In the genomic region with DNA sequence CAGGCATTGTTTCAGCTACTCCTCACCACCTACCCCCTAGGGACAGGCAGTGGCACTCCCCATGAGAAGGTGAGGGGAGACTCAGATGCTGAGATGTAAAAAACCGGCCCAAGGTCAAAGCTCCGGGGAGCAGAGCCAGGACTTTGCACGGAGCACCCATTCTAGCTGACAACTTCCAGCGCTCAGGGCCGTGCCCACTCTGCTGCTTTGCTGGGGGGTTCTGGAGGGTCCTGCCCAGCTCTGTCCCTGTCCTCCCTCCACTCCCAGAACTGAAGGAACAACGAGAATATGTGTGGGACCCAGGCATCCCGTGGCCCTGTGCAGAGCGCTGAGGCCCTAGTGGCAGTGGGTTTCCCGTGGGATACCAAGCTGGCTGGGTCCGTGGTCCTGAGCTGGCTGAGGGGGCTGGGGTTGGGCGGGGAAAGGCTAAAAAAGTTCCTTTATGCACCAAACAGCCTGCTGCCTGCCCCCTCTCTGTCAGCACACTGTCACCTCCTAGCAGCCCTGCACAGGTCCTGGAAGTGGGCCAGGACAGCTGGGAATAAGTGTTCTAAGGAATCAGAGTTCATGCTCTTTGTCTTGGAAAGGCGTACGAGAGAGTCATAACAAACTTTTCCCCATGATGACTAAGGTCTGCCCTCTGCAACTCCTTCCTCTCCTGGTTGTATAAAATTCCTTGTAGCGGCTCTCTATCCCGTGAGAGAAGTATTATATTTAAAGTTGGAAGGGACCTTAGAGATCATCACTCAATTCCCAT, we compare ENCODE assay signal across 10 cellular contexts. TPM values are rescaled to one million over a fixed set of nuclear protein-coding genes. Genes with fewer than 3 reads are reported as not detected.
DNase-seq lines count a peak whose midpoint lies in the region; ATAC-seq and TF ChIP-seq lines count a peak whose summit lies in the region.
"Had no signal": no experiment of that assay in that cellular context is flagged by ENCODE, and none has a peak within 500 bp of the region (broad histone marks: within the 10 kb centered on the region; RNA-seq: fewer than 3 reads in every experiment).

No MANE protein-coding gene starts in this region.

- H3K4me2 ChIP-seq in hepatocyte, result no peak overlapping the region

- H3K27me3 ChIP-seq in hepatocyte (no peaks in the 10 kb centered on the region), esophagus squamous epithelium (no peaks in the 10 kb centered on the region)

- no peaks in the 10 kb centered on the region for H4K20me1 ChIP-seq in hepatocyte (ENCODE audit: insufficient read depth, poor library complexity, severe bottlenecking)

- no peak overlapping the region for H3K4me3 Mint-ChIP-seq in HFFc6
- H3K4me3 Mint-ChIP-seq: activated T-helper 17 cell treated with anti-CD3 and anti-CD28 coated beads, Interleukin-2, amount 50 U/mL, for 72 hours had no signal

- no peaks in the 10 kb centered on the region for H3K36me3 ChIP-seq in hepatocyte (replicated peaks; ENCODE audit: insufficient read depth, low read depth)
- H3K36me3 ChIP-seq in esophagus squamous epithelium, result no peaks in the 10 kb centered on the region

- H3K4me1 Mint-ChIP-seq in HFFc6 (ENCODE audit: low read depth), result peaks cover 20% of the 10 kb centered on the region
- H3K4me1 Mint-ChIP-seq: activated T-helper 17 cell treated with anti-CD3 and anti-CD28 coated beads, Interleukin-2, amount 50 U/mL, for 72 hours had no signal

- H2AFZ ChIP-seq in hepatocyte, result no peak overlapping the region

- peaks cover 35% of the 10 kb centered on the region for H3K27me3 Mint-ChIP-seq in HFFc6 (ENCODE audit: insufficient read depth)
- H3K27me3 Mint-ChIP-seq: activated T-helper 17 cell treated with anti-CD3 and anti-CD28 coated beads, Interleukin-2, amount 50 U/mL, for 72 hours had no signal

- H3K9me3 Mint-ChIP-seq in HFFc6, result no peaks in the 10 kb centered on the region
- H3K9me3 Mint-ChIP-seq: activated T-helper 17 cell treated with anti-CD3 and anti-CD28 coated beads, Interleukin-2, amount 50 U/mL, for 72 hours had no signal

- no peaks in the 10 kb centered on the region for H3K36me3 Mint-ChIP-seq in HFFc6 (ENCODE audit: low read depth)

- no peaks in the 10 kb centered on the region for H3K79me2 ChIP-seq in hepatocyte

- no peak overlapping the region for H3K4me3 ChIP-seq in hepatocyte
- H3K4me3 ChIP-seq in esophagus squamous epithelium, result no peak overlapping the region

- peak; percentile 41 for DNase-seq in HFFc6
- DNase-seq in astrocyte of the hippocampus (ENCODE audit: low read depth, low spot score), result peak; percentile 61
- DNase-seq in hepatocyte (ENCODE audit: low spot score), result peak; percentile 29
- peak; percentile 73 for DNase-seq in smooth muscle cell of the brain vasculature (ENCODE audit: low read depth, low spot score)
- no peak for DNase-seq in esophagus squamous epithelium (lab: John Stamatoyannopoulos, UW)
- DNase-seq in DMS53 treated with DMSO at 0.1 percent for 48 hours (lab: John Stamatoyannopoulos, UW; ENCODE audit: unreplicated experiment), result no peak
- DNase-seq in iPS-NIHi7 (ENCODE audit: extremely low spot score), result no peak

- H3K4me1 ChIP-seq in hepatocyte (ENCODE audit: insufficient read depth) (peaks cover 5% of the 10 kb centered on the region), esophagus squamous epithelium (peaks cover 0 to 17% (median 8%) of the 10 kb centered on the region in 3 donors)

- no peak overlapping the region for H3K27ac Mint-ChIP-seq in HFFc6
- H3K27ac Mint-ChIP-seq: activated T-helper 17 cell treated with anti-CD3 and anti-CD28 coated beads, Interleukin-2, amount 50 U/mL, for 72 hours had no signal

- TF ChIP-seq CTCF in HFFc6 (IDR thresholded peaks at IDR 0.05) (no peak), hepatocyte (IDR thresholded peaks at IDR 0.05; ENCODE audit: poor library complexity) (no peak), esophagus squamous epithelium (IDR thresholded peaks at IDR 0.05) (no peak)

- H3K9me3 ChIP-seq in hepatocyte (ENCODE audit: low read depth) (no peaks in the 10 kb centered on the region), esophagus squamous epithelium (no peaks in the 10 kb centered on the region)

- H3K27ac ChIP-seq in hepatocyte (no peak overlapping the region), esophagus squamous epithelium (no peak overlapping the region)

- H3K9me2 ChIP-seq in hepatocyte (replicated peaks; ENCODE audit: insufficient read depth), result no peaks in the 10 kb centered on the region

- intact Hi-C loops in esophagus squamous epithelium (cut with DNase I), result no loop called here

- TF ChIP-seq POLR2A in esophagus squamous epithelium (IDR thresholded peaks at IDR 0.05), result no peak

- 73% methylated on average over 14 of the region's 15 CpGs for WGBS in hepatocyte (ENCODE audit: low lambda C conversion rate, missing lambda C conversion rate)
- WGBS in esophagus squamous epithelium, 2 donors, result 34% methylated on average over 4 of the region's 15 CpGs

- ATAC-seq in HG02885 (IDR thresholded peaks at IDR 0.05; ENCODE audit: poor library complexity, unreplicated experiment), result no peak
- ATAC-seq: activated T-helper 17 cell treated with anti-CD3 and anti-CD28 coated beads, Interleukin-2, amount 50 U/mL, for 72 hours had no signal

RNA-seq across cellular contexts. Expression of a gene that starts 1.9 kb away (rescaled TPM):
- total RNA-seq in HFFc6 (2021; fragmentation: NEBNext Ultra II Directional; extraction: Animal tissue kit (Norgen Biotek cat#: 25700)), result not detected
- total RNA-seq in hepatocyte (0.47 and 1.2 TPM in 2 replicates), esophagus squamous epithelium (not detected)
- 0.21 and 1.8 TPM in 2 replicates for polyA plus RNA-seq in hepatocyte
- total RNA-seq: activated T-helper 17 cell treated with anti-CD3 and anti-CD28 coated beads, Interleukin-2, amount 50 U/mL, for 72 hours; T-helper 2 cell treated with Interferon-gamma antibody and Interleukin-4, amounts not matched to agents 100 ng/mL and 5 ng/mL, for 36 hours had no signal

RNA-seq across cellular contexts. Expression of a gene that starts 30.3 kb away (rescaled TPM):
- not detected for total RNA-seq in HFFc6 (2021; fragmentation: NEBNext Ultra II Directional; extraction: Animal tissue kit (Norgen Biotek cat#: 25700))
- total RNA-seq in hepatocyte, result 0.88 and 1.1 TPM in 2 replicates
- polyA plus RNA-seq in hepatocyte, result 4.3 and 8.0 TPM in 2 replicates
- total RNA-seq in esophagus squamous epithelium, result not detected
- total RNA-seq: activated T-helper 17 cell treated with anti-CD3 and anti-CD28 coated beads, Interleukin-2, amount 50 U/mL, for 72 hours; T-helper 2 cell treated with Interferon-gamma antibody and Interleukin-4, amounts not matched to agents 100 ng/mL and 5 ng/mL, for 36 hours had no signal

RNA-seq across cellular contexts. Expression of a gene that starts 54.9 kb away (rescaled TPM):
- total RNA-seq in HFFc6 (2021; fragmentation: NEBNext Ultra II Directional; extraction: Animal tissue kit (Norgen Biotek cat#: 25700)), result 10 to 100 TPM; 45.4 to 66.3 (median 54.4) TPM
- 7.4 and 9.1 TPM in 2 replicates for total RNA-seq in hepatocyte
- polyA plus RNA-seq in hepatocyte, result 25.3 and 27.5 TPM in 2 replicates
- total RNA-seq in esophagus squamous epithelium, result 10 to 100 TPM; 11.8 to 38.0 (median 24.4) TPM

Comparison
In these comparisons a context has a peak if more than half of its experiments do, and no peak if none do; other contexts are left out.
1. DNase-seq: peak in HFFc6 (single experiment), astrocyte of the hippocampus (single experiment), hepatocyte (single experiment) and smooth muscle cell of the brain vasculature (single experiment); none in esophagus squamous epithelium (single experiment), DMS53 treated with DMSO at 0.1 percent for 48 hours (single experiment) and iPS-NIHi7 (single experiment).